2 cellular contexts compared by ENCODE assay signal in genomic region chr3:128548011-128548410, GRCh38.
TF ChIP-seq lines count a peak whose summit lies in the region.

No MANE protein-coding gene starts in this region.

TF ChIP-seq in K562, 482 proteins besides CTCF, POLR2A, EP300 and RAD21:
- TF ChIP-seq, protein P1, sequence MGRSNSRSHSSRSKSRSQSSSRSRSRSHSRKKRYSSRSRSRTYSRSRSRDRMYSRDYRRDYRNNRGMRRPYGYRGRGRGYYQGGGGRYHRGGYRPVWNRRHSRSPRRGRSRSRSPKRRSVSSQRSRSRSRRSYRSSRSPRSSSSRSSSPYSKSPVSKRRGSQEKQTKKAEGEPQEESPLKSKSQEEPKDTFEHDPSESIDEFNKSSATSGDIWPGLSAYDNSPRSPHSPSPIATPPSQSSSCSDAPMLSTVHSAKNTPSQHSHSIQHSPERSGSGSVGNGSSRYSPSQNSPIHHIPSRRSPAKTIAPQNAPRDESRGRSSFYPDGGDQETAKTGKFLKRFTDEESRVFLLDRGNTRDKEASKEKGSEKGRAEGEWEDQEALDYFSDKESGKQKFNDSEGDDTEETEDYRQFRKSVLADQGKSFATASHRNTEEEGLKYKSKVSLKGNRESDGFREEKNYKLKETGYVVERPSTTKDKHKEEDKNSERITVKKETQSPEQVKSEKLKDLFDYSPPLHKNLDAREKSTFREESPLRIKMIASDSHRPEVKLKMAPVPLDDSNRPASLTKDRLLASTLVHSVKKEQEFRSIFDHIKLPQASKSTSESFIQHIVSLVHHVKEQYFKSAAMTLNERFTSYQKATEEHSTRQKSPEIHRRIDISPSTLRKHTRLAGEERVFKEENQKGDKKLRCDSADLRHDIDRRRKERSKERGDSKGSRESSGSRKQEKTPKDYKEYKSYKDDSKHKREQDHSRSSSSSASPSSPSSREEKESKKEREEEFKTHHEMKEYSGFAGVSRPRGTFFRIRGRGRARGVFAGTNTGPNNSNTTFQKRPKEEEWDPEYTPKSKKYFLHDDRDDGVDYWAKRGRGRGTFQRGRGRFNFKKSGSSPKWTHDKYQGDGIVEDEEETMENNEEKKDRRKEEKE (IDR thresholded peaks at IDR 0.05; ENCODE audit: borderline replicate concordance in 1 of 2, control insufficient read depth in 1 of 2, low read depth in 2 of 2, low read length in 1 of 2): no peak
- TF ChIP-seq TAF1 (IDR thresholded peaks at IDR 0.05; ENCODE audit: control insufficient read depth, extremely low read depth, insufficient read depth, low read length, severe bottlenecking) (peak; percentile 1), CHD2 (IDR thresholded peaks at IDR 0.05; ENCODE audit: low read depth, low read length) (no peak), ATF1 (CRISPR knock-in tag; IDR thresholded peaks at IDR 0.05) (no peak), ATF1 (tag; IDR thresholded peaks at IDR 0.05) (peak; percentile 3)

TF ChIP-seq in WTC11, 78 proteins besides CTCF, POLR2A, EP300 and RAD21:
- TF ChIP-seq ZNF138 (CRISPR knock-in tag; conservative IDR thresholded peaks at IDR 0.05) (no peak), NR3C1 (CRISPR knock-in tag; conservative IDR thresholded peaks at IDR 0.05; ENCODE audit: low read depth) (no peak), FOXJ3 (CRISPR knock-in tag; IDR thresholded peaks at IDR 0.05; ENCODE audit: borderline replicate concordance) (no peak), ARID4B (CRISPR knock-in tag; IDR thresholded peaks at IDR 0.05; ENCODE audit: borderline replicate concordance) (no peak), JAZF1 (CRISPR knock-in tag; IDR thresholded peaks at IDR 0.05) (no peak), MXD4 (CRISPR knock-in tag; IDR thresholded peaks at IDR 0.05; ENCODE audit: borderline replicate concordance) (no peak), ZNF671 (CRISPR knock-in tag; IDR thresholded peaks at IDR 0.05) (no peak), E2F4 (CRISPR knock-in tag; IDR thresholded peaks at IDR 0.05; ENCODE audit: borderline replicate concordance, low read depth) (no peak), SMAD4 (CRISPR knock-in tag; IDR thresholded peaks at IDR 0.05) (no peak), ZNF281 (CRISPR knock-in tag; IDR thresholded peaks at IDR 0.05) (no peak), CREB1 (CRISPR knock-in tag; IDR thresholded peaks at IDR 0.05) (no peak), PREB (CRISPR knock-in tag; IDR thresholded peaks at IDR 0.05; ENCODE audit: borderline replicate concordance) (no peak), ATF1 (CRISPR knock-in tag; IDR thresholded peaks at IDR 0.05) (no peak), CREM (CRISPR knock-in tag; IDR thresholded peaks at IDR 0.05) (no peak)
- TF ChIP-seq, protein P2, sequence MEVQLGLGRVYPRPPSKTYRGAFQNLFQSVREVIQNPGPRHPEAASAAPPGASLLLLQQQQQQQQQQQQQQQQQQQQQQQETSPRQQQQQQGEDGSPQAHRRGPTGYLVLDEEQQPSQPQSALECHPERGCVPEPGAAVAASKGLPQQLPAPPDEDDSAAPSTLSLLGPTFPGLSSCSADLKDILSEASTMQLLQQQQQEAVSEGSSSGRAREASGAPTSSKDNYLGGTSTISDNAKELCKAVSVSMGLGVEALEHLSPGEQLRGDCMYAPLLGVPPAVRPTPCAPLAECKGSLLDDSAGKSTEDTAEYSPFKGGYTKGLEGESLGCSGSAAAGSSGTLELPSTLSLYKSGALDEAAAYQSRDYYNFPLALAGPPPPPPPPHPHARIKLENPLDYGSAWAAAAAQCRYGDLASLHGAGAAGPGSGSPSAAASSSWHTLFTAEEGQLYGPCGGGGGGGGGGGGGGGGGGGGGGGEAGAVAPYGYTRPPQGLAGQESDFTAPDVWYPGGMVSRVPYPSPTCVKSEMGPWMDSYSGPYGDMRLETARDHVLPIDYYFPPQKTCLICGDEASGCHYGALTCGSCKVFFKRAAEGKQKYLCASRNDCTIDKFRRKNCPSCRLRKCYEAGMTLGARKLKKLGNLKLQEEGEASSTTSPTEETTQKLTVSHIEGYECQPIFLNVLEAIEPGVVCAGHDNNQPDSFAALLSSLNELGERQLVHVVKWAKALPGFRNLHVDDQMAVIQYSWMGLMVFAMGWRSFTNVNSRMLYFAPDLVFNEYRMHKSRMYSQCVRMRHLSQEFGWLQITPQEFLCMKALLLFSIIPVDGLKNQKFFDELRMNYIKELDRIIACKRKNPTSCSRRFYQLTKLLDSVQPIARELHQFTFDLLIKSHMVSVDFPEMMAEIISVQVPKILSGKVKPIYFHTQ (CRISPR knock-in tag; IDR thresholded peaks at IDR 0.05): no peak
- TF ChIP-seq, protein P3, sequence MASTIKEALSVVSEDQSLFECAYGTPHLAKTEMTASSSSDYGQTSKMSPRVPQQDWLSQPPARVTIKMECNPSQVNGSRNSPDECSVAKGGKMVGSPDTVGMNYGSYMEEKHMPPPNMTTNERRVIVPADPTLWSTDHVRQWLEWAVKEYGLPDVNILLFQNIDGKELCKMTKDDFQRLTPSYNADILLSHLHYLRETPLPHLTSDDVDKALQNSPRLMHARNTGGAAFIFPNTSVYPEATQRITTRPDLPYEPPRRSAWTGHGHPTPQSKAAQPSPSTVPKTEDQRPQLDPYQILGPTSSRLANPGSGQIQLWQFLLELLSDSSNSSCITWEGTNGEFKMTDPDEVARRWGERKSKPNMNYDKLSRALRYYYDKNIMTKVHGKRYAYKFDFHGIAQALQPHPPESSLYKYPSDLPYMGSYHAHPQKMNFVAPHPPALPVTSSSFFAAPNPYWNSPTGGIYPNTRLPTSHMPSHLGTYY (CRISPR knock-in tag; IDR thresholded peaks at IDR 0.05): no peak
- TF ChIP-seq, protein P4, sequence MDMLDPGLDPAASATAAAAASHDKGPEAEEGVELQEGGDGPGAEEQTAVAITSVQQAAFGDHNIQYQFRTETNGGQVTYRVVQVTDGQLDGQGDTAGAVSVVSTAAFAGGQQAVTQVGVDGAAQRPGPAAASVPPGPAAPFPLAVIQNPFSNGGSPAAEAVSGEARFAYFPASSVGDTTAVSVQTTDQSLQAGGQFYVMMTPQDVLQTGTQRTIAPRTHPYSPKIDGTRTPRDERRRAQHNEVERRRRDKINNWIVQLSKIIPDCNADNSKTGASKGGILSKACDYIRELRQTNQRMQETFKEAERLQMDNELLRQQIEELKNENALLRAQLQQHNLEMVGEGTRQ (CRISPR knock-in tag; IDR thresholded peaks at IDR 0.05): no peak
- TF ChIP-seq, protein P5, sequence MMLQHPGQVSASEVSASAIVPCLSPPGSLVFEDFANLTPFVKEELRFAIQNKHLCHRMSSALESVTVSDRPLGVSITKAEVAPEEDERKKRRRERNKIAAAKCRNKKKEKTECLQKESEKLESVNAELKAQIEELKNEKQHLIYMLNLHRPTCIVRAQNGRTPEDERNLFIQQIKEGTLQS (CRISPR knock-in tag; conservative IDR thresholded peaks at IDR 0.05): no peak
- TF ChIP-seq, protein P6, sequence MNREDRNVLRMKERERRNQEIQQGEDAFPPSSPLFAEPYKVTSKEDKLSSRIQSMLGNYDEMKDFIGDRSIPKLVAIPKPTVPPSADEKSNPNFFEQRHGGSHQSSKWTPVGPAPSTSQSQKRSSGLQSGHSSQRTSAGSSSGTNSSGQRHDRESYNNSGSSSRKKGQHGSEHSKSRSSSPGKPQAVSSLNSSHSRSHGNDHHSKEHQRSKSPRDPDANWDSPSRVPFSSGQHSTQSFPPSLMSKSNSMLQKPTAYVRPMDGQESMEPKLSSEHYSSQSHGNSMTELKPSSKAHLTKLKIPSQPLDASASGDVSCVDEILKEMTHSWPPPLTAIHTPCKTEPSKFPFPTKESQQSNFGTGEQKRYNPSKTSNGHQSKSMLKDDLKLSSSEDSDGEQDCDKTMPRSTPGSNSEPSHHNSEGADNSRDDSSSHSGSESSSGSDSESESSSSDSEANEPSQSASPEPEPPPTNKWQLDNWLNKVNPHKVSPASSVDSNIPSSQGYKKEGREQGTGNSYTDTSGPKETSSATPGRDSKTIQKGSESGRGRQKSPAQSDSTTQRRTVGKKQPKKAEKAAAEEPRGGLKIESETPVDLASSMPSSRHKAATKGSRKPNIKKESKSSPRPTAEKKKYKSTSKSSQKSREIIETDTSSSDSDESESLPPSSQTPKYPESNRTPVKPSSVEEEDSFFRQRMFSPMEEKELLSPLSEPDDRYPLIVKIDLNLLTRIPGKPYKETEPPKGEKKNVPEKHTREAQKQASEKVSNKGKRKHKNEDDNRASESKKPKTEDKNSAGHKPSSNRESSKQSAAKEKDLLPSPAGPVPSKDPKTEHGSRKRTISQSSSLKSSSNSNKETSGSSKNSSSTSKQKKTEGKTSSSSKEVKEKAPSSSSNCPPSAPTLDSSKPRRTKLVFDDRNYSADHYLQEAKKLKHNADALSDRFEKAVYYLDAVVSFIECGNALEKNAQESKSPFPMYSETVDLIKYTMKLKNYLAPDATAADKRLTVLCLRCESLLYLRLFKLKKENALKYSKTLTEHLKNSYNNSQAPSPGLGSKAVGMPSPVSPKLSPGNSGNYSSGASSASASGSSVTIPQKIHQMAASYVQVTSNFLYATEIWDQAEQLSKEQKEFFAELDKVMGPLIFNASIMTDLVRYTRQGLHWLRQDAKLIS (CRISPR knock-in tag; IDR thresholded peaks at IDR 0.05; ENCODE audit: borderline replicate concordance): no peak
- TF ChIP-seq, protein P7, sequence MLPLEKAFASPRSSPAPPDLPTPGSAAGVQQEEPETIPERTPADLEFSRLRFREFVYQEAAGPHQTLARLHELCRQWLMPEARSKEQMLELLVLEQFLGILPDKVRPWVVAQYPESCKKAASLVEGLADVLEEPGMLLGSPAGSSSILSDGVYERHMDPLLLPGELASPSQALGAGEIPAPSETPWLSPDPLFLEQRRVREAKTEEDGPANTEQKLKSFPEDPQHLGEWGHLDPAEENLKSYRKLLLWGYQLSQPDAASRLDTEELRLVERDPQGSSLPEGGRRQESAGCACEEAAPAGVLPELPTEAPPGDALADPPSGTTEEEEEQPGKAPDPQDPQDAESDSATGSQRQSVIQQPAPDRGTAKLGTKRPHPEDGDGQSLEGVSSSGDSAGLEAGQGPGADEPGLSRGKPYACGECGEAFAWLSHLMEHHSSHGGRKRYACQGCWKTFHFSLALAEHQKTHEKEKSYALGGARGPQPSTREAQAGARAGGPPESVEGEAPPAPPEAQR (CRISPR knock-in tag; IDR thresholded peaks at IDR 0.05): no peak
